7 cellular contexts compared by ENCODE assay signal in genomic region chr2:94839224-94839623, GRCh38. TPM values are rescaled to one million over a fixed set of nuclear protein-coding genes. Genes with fewer than 3 reads are reported as not detected.
"Had no signal": no experiment of that assay in that cellular context is flagged by ENCODE, and none has a peak within 500 bp of the region (broad histone marks: within the 10 kb centered on the region; RNA-seq: fewer than 3 reads in every experiment).

No MANE protein-coding gene starts in this region.

RNA-seq across cellular contexts. Expression of gene TEKT4, which starts 32.0 kb away (rescaled TPM):
- total RNA-seq: GM23248, GM23338, H1, H4, H7, H9, HFFc6 had no signal
- polyA plus RNA-seq: GM23248, GM23338, H1 had no signal
